In genomic region chr17:2264023-2264860, GRCh38 we compare ENCODE assay signal across 1 cellular context.
TF ChIP-seq lines count a peak whose summit lies in the region.

No MANE protein-coding gene starts in this region.

TF ChIP-seq in endothelial cell of umbilical vein, 7 proteins besides CTCF, POLR2A, EP300 and RAD21 (continued from another document):
- TF ChIP-seq MAX (IDR thresholded peaks at IDR 0.05; ENCODE audit: insufficient read depth, insufficient read length) (no peak), POLR2AphosphoS5 (IDR thresholded peaks at IDR 0.05; ENCODE audit: insufficient read depth, low read depth, low read length) (no peak)
TF ChIP-seq in endothelial cell of umbilical vein: peak in this region for 0.
